ENCODE assay signal across 8 cellular contexts in the genomic region with DNA sequence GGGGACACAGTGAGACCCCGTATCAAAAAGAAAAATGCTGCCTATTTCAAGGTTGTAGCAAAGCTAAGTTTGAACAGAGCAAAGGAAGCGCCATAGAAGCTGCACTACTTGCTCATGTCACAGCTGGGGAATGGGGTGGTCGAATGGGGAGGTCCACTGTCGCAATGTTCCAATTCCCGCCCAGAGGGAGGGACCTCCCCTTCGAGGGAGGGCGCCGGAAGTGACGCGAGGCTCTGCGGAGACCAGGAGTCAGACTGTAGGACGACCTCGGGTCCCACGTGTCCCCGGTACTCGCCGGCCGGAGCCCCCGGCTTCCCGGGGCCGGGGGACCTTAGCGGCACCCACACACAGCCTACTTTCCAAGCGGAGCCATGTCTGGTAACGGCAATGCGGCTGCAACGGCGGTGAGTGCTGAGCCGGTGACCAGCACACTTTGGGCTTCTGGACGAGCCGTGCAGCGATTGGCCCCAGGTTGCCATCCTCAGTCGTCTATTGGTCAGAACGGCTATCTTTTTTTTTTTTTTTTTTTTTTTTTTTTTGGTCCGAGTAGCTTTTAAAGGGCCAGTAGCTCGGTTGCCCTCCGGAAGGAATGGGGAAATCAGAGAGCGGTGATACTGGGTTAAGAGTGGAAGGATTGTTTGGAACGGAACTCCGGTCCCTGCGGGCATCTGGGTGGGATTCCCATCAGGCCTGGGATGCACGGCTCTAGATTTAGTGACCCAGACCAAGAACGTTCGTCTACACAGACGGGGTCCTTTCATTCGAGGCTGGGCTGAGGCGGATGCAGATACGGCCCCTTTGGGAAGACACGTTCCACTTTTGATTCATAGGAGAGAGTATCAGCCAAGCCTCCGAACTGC. TPM values are rescaled to one million over a fixed set of nuclear protein-coding genes. Genes with fewer than 3 reads are reported as not detected.
A peak's percentile ranks its signal among the peaks of the same experiment; 100 is the strongest.
DNase-seq lines count a peak whose midpoint lies in the region; TF ChIP-seq lines count a peak whose summit lies in the region.

A gene (plus strand): TSS at position 219 of the 860 bp plus-strand sequence. CDS start 153 bp downstream, at position 372.

- H3K4me3 Mint-ChIP-seq in HFFc6: peak within 1 kb of the TSS; percentile 100
- peak within 1 kb of the TSS; percentile 98 for H3K4me3 Mint-ChIP-seq in activated naive CD4-positive, alpha-beta T cell treated with anti-CD3 and anti-CD28 coated beads, Interleukin-2, amount 10 ng/mL, durations not matched to agents 7 days and 5 days

- CTCF ChIA-PET in activated naive CD4-positive, alpha-beta T cell treated with anti-CD3 and anti-CD28 coated beads, Interleukin-2, amount 10 ng/mL, durations not matched to agents 7 days and 5 days (lab: Charles Lee): interaction anchor here (0.6 to 1.7 kb wide), 9 partner anchors 15 to 254 kb away, joined by 3 to 7 read pairs (median 3); a partner anchor contains a TSS

- no peaks in the 10 kb centered on the region for H3K27me3 Mint-ChIP-seq in HFFc6 (ENCODE audit: insufficient read depth)
- no peaks in the 10 kb centered on the region for H3K27me3 Mint-ChIP-seq in activated naive CD4-positive, alpha-beta T cell treated with anti-CD3 and anti-CD28 coated beads, Interleukin-2, amount 10 ng/mL, durations not matched to agents 7 days and 5 days

- H3K4me1 Mint-ChIP-seq in HFFc6 (ENCODE audit: low read depth): peaks cover 23% of the 10 kb centered on the region
- H3K4me1 Mint-ChIP-seq in activated naive CD4-positive, alpha-beta T cell treated with anti-CD3 and anti-CD28 coated beads, Interleukin-2, amount 10 ng/mL, durations not matched to agents 7 days and 5 days: peaks cover 46% of the 10 kb centered on the region

- peak; percentile 85 for DNase-seq in GM04503 (ENCODE audit: low read depth)
- DNase-seq in HFFc6: peak; percentile 83
- DNase-seq in NB4 (ENCODE audit: low read depth): peak; percentile 98
- DNase-seq in SK-N-MC (ENCODE audit: low read depth, low spot score): no peak
- DNase-seq in activated naive CD4-positive, alpha-beta T cell treated with anti-CD3 and anti-CD28 coated beads, Interleukin-2, amount 10 ng/mL, durations not matched to agents 7 days and 5 days: peak; percentile 91
- DNase-seq in germinal center (ENCODE audit: low spot score): peak; percentile 87
- DNase-seq in non-pigmented ciliary epithelial cell (ENCODE audit: low read depth): peak; percentile 74
- peak; percentile 95 to 97 for DNase-seq in suprapubic skin (ENCODE audit: low spot score in 2 of 2)

- TF ChIP-seq POLR2A in NB4 (IDR thresholded peaks at IDR 0.05; ENCODE audit: extremely low read depth, insufficient read length) (peak; percentile 93), suprapubic skin (IDR thresholded peaks at IDR 0.05) (no peak)

- under 1% methylated on average over 31 of the region's 49 CpGs for WGBS in suprapubic skin

- no peak for TF ChIP-seq EP300 in suprapubic skin (IDR thresholded peaks at IDR 0.05)

- H3K36me3 ChIP-seq in SK-N-MC (ENCODE audit: insufficient read depth, low read length) (peaks cover 12% of the 10 kb centered on the region; the same call in 1 of the 2 replicates), suprapubic skin (peaks cover 27% of the 10 kb centered on the region)

- TF ChIP-seq CTCF in HFFc6 (IDR thresholded peaks at IDR 0.05) (no peak), NB4 (IDR thresholded peaks at IDR 0.05; ENCODE audit: low read depth, low read length) (no peak), suprapubic skin (IDR thresholded peaks at IDR 0.05) (no peak)

- peaks cover 13% of the 10 kb centered on the region; the same call in 1 of the 2 replicates for H3K36me3 Mint-ChIP-seq in HFFc6 (ENCODE audit: low read depth)
- H3K36me3 Mint-ChIP-seq in activated naive CD4-positive, alpha-beta T cell treated with anti-CD3 and anti-CD28 coated beads, Interleukin-2, amount 10 ng/mL, durations not matched to agents 7 days and 5 days: peaks cover 16% of the 10 kb centered on the region

- H3K9me3 ChIP-seq in SK-N-MC (ENCODE audit: low read depth, low read length) (no peaks in the 10 kb centered on the region), suprapubic skin (no peaks in the 10 kb centered on the region)

- peak within 1 kb of the TSS; percentile 98 for H3K4me3 ChIP-seq in NB4 (ENCODE audit: low read depth, low read length)
- H3K4me3 ChIP-seq in SK-N-MC: peak within 1 kb of the TSS; percentile 93
- H3K4me3 ChIP-seq in suprapubic skin: peak within 1 kb of the TSS; percentile 66

- peaks cover 15% of the 10 kb centered on the region for H3K4me1 ChIP-seq in suprapubic skin

- H3K27ac Mint-ChIP-seq in HFFc6: peak within 1 kb of the TSS; percentile 96
- peak within 1 kb of the TSS; percentile 91 for H3K27ac Mint-ChIP-seq in activated naive CD4-positive, alpha-beta T cell treated with anti-CD3 and anti-CD28 coated beads, Interleukin-2, amount 10 ng/mL, durations not matched to agents 7 days and 5 days

- H3K27me3 ChIP-seq in suprapubic skin: no peaks in the 10 kb centered on the region

- peak within 1 kb of the TSS; percentile 87 for H3K27ac ChIP-seq in SK-N-MC
- H3K27ac ChIP-seq in suprapubic skin: peak within 1 kb of the TSS; percentile 87

- H3K9me3 Mint-ChIP-seq in HFFc6: no peaks in the 10 kb centered on the region
- no peaks in the 10 kb centered on the region for H3K9me3 Mint-ChIP-seq in activated naive CD4-positive, alpha-beta T cell treated with anti-CD3 and anti-CD28 coated beads, Interleukin-2, amount 10 ng/mL, durations not matched to agents 7 days and 5 days

- H3K9ac ChIP-seq in SK-N-MC (ENCODE audit: insufficient read length): peak within 1 kb of the TSS; percentile 88

RNA-seq across cellular contexts. Expression of the gene that starts here (rescaled TPM):
- total RNA-seq in HFFc6 (2021; fragmentation: NEBNext Ultra II Directional; extraction: Animal tissue kit (Norgen Biotek cat#: 25700)): 10 to 100 TPM; 31.1 to 45.6 (median 41.9) TPM
- 10 to 100 TPM in 3 of 4 donors, 1 to 10 TPM in 1; 5.2 to 18.4 (median 13.3) TPM for total RNA-seq in suprapubic skin
